ENCODE assay signal across 1 cellular context in the genomic region with DNA sequence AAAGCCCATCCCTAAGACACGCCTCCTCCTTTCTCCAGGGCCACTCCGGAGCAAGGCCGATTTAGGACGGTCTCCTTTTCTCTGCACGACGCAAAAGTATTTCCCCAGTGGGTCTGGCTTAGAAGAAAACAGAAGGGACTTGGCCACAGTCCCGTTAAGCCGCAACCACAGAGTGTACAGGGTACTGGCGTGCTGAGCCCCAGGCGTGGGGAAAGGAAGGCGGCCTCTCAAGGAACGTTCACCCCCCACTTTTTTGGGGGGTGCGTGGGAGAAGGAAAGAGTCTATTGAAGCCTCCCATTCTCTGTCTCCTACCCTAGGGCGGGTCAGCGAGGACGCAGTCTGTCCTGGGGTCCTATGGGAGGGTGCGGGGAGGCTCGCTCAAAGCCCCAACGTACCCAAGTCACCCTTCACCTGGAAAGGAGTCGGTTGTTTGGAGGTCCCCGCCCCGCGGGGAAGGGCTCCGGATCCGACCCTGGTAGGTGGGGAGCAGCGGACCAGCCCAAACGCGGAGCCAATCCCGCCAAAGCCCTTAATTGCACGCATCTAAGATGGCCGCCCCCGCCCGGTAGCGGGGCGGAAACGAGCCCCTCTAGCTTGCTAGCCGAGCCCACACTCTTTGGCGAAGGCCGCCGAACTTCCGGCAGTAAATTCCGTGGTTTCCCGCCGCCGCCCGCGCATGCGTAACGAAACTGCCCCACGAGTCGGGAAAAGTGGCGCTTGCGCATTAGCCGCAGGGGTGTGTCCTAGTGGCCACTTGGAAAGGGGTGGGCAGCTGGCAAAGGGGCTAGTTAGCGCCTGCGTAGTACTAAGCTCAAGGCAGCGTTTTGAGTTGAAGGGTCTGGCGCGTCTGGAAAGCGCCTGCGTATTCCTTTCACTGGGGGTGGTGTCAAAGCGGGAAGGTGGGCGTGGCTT.
TF ChIP-seq lines count a peak whose summit lies in the region.

A gene with protein sequence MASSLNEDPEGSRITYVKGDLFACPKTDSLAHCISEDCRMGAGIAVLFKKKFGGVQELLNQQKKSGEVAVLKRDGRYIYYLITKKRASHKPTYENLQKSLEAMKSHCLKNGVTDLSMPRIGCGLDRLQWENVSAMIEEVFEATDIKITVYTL (minus strand): TSS at position 434 of the 913 bp plus-strand sequence. CDS start 722 bp downstream, outside the sequence.

TF ChIP-seq in HEK293, 187 proteins besides CTCF, POLR2A, EP300 and RAD21 (continued from another document):
- TF ChIP-seq, protein P1, sequence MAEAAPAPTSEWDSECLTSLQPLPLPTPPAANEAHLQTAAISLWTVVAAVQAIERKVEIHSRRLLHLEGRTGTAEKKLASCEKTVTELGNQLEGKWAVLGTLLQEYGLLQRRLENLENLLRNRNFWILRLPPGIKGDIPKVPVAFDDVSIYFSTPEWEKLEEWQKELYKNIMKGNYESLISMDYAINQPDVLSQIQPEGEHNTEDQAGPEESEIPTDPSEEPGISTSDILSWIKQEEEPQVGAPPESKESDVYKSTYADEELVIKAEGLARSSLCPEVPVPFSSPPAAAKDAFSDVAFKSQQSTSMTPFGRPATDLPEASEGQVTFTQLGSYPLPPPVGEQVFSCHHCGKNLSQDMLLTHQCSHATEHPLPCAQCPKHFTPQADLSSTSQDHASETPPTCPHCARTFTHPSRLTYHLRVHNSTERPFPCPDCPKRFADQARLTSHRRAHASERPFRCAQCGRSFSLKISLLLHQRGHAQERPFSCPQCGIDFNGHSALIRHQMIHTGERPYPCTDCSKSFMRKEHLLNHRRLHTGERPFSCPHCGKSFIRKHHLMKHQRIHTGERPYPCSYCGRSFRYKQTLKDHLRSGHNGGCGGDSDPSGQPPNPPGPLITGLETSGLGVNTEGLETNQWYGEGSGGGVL (tag by site-specific recombination; IDR thresholded peaks at IDR 0.05) = peak; percentile 22; the same call in 1 of the 2 replicates
- no peak for TF ChIP-seq ZNF146 (tag by site-specific recombination; IDR thresholded peaks at IDR 0.05)
- no peak for TF ChIP-seq ZNF202 (tag by site-specific recombination; IDR thresholded peaks at IDR 0.05; ENCODE audit: borderline replicate concordance)
- peak; percentile 71 for TF ChIP-seq ZNF341 (tag by site-specific recombination; IDR thresholded peaks at IDR 0.05; ENCODE audit: low read depth)
- TF ChIP-seq ZFP37 (tag by site-specific recombination; IDR thresholded peaks at IDR 0.05) = peak; percentile 80
- TF ChIP-seq, protein P2, sequence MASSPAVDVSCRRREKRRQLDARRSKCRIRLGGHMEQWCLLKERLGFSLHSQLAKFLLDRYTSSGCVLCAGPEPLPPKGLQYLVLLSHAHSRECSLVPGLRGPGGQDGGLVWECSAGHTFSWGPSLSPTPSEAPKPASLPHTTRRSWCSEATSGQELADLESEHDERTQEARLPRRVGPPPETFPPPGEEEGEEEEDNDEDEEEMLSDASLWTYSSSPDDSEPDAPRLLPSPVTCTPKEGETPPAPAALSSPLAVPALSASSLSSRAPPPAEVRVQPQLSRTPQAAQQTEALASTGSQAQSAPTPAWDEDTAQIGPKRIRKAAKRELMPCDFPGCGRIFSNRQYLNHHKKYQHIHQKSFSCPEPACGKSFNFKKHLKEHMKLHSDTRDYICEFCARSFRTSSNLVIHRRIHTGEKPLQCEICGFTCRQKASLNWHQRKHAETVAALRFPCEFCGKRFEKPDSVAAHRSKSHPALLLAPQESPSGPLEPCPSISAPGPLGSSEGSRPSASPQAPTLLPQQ (tag by site-specific recombination; IDR thresholded peaks at IDR 0.05) = no peak
- TF ChIP-seq ZFP69B (tag by site-specific recombination; IDR thresholded peaks at IDR 0.05) = peak; percentile 25; the same call in 1 of the 2 replicates
- no peak for TF ChIP-seq ZNF48 (tag by site-specific recombination; IDR thresholded peaks at IDR 0.05)
- TF ChIP-seq, protein P3, sequence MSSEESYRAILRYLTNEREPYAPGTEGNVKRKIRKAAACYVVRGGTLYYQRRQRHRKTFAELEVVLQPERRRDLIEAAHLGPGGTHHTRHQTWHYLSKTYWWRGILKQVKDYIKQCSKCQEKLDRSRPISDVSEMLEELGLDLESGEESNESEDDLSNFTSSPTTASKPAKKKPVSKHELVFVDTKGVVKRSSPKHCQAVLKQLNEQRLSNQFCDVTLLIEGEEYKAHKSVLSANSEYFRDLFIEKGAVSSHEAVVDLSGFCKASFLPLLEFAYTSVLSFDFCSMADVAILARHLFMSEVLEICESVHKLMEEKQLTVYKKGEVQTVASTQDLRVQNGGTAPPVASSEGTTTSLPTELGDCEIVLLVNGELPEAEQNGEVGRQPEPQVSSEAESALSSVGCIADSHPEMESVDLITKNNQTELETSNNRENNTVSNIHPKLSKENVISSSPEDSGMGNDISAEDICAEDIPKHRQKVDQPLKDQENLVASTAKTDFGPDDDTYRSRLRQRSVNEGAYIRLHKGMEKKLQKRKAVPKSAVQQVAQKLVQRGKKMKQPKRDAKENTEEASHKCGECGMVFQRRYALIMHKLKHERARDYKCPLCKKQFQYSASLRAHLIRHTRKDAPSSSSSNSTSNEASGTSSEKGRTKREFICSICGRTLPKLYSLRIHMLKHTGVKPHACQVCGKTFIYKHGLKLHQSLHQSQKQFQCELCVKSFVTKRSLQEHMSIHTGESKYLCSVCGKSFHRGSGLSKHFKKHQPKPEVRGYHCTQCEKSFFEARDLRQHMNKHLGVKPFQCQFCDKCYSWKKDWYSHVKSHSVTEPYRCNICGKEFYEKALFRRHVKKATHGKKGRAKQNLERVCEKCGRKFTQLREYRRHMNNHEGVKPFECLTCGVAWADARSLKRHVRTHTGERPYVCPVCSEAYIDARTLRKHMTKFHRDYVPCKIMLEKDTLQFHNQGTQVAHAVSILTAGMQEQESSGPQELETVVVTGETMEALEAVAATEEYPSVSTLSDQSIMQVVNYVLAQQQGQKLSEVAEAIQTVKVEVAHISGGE (tag by site-specific recombination; conservative IDR thresholded peaks at IDR 0.05; ENCODE audit: low read depth) = peak; percentile 92
- TF ChIP-seq, protein P4, sequence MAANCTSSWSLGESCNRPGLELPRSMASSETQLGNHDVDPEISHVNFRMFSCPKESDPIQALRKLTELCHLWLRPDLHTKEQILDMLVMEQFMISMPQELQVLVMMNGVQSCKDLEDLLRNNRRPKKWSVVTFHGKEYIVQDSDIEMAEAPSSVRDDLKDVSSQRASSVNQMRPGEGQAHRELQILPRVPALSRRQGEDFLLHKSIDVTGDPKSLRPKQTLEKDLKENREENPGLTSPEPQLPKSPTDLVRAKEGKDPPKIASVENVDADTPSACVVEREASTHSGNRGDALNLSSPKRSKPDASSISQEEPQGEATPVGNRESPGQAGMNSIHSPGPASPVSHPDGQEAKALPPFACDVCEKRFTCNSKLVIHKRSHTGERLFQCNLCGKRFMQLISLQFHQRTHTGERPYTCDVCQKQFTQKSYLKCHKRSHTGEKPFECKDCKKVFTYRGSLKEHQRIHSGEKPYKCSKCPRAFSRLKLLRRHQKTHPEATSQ (tag by site-specific recombination; IDR thresholded peaks at IDR 0.05) = 0 out of 2 replicates have a peak, but pooled peaks have one; percentile 17
- TF ChIP-seq, protein P5, sequence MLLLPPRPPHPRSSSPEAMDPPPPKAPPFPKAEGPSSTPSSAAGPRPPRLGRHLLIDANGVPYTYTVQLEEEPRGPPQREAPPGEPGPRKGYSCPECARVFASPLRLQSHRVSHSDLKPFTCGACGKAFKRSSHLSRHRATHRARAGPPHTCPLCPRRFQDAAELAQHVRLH (tag by site-specific recombination; IDR thresholded peaks at IDR 0.05) = 0 out of 2 replicates have a peak, but pooled peaks have one; percentile 4
- peak; percentile 92 for TF ChIP-seq SP3 (tag by site-specific recombination; IDR thresholded peaks at IDR 0.05)
- TF ChIP-seq ZNF391 (tag by site-specific recombination; IDR thresholded peaks at IDR 0.05; ENCODE audit: borderline replicate concordance, low read depth) = peak; percentile 67; the same call in 1 of the 2 replicates
- peak; percentile 22; the same call in 1 of the 2 replicates for TF ChIP-seq KLF1 (tag by site-specific recombination; IDR thresholded peaks at IDR 0.05)
- TF ChIP-seq, protein P6, sequence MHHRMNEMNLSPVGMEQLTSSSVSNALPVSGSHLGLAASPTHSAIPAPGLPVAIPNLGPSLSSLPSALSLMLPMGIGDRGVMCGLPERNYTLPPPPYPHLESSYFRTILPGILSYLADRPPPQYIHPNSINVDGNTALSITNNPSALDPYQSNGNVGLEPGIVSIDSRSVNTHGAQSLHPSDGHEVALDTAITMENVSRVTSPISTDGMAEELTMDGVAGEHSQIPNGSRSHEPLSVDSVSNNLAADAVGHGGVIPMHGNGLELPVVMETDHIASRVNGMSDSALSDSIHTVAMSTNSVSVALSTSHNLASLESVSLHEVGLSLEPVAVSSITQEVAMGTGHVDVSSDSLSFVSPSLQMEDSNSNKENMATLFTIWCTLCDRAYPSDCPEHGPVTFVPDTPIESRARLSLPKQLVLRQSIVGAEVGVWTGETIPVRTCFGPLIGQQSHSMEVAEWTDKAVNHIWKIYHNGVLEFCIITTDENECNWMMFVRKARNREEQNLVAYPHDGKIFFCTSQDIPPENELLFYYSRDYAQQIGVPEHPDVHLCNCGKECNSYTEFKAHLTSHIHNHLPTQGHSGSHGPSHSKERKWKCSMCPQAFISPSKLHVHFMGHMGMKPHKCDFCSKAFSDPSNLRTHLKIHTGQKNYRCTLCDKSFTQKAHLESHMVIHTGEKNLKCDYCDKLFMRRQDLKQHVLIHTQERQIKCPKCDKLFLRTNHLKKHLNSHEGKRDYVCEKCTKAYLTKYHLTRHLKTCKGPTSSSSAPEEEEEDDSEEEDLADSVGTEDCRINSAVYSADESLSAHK (tag by site-specific recombination; IDR thresholded peaks at IDR 0.05) = peak; percentile 22; the same call in 1 of the 2 replicates
- TF ChIP-seq ZNF169 (tag by site-specific recombination; IDR thresholded peaks at IDR 0.05) = no peak
- TF ChIP-seq YY2 (tag by site-specific recombination; IDR thresholded peaks at IDR 0.05) = peak; percentile 86; the same call in 1 of the 2 replicates
- no peak; the same call in 1 of the 2 replicates for TF ChIP-seq ZNF654 (tag by site-specific recombination; IDR thresholded peaks at IDR 0.05; ENCODE audit: low read depth)
- TF ChIP-seq KLF10 (tag by site-specific recombination; IDR thresholded peaks at IDR 0.05) = peak; percentile 99
- no peak for TF ChIP-seq ZNF311 (tag by site-specific recombination; IDR thresholded peaks at IDR 0.05; ENCODE audit: borderline replicate concordance)
- TF ChIP-seq ZNF366 (tag by site-specific recombination; conservative IDR thresholded peaks at IDR 0.05) = peak; percentile 48; the same call in 1 of the 2 replicates
- TF ChIP-seq ZNF785 (tag by site-specific recombination; IDR thresholded peaks at IDR 0.05) = no peak
- TF ChIP-seq HOXD13 (CRISPR knock-in tag; IDR thresholded peaks at IDR 0.05; ENCODE audit: borderline replicate concordance) = peak; percentile 59; the same call in 1 of the 2 replicates
- TF ChIP-seq EGR2 (tag by site-specific recombination; IDR thresholded peaks at IDR 0.05; ENCODE audit: low read depth) = no peak
- peak; percentile 84; the same call in 1 of the 2 replicates for TF ChIP-seq ZNF324 (tag by site-specific recombination; IDR thresholded peaks at IDR 0.05)
- TF ChIP-seq, protein P7, sequence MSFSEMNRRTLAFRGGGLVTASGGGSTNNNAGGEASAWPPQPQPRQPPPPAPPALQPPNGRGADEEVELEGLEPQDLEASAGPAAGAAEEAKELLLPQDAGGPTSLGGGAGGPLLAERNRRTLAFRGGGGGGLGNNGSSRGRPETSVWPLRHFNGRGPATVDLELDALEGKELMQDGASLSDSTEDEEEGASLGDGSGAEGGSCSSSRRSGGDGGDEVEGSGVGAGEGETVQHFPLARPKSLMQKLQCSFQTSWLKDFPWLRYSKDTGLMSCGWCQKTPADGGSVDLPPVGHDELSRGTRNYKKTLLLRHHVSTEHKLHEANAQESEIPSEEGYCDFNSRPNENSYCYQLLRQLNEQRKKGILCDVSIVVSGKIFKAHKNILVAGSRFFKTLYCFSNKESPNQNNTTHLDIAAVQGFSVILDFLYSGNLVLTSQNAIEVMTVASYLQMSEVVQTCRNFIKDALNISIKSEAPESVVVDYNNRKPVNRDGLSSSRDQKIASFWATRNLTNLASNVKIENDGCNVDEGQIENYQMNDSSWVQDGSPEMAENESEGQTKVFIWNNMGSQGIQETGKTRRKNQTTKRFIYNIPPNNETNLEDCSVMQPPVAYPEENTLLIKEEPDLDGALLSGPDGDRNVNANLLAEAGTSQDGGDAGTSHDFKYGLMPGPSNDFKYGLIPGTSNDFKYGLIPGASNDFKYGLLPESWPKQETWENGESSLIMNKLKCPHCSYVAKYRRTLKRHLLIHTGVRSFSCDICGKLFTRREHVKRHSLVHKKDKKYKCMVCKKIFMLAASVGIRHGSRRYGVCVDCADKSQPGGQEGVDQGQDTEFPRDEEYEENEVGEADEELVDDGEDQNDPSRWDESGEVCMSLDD (tag by site-specific recombination; IDR thresholded peaks at IDR 0.05) = peak; percentile 99
- TF ChIP-seq, protein P8, sequence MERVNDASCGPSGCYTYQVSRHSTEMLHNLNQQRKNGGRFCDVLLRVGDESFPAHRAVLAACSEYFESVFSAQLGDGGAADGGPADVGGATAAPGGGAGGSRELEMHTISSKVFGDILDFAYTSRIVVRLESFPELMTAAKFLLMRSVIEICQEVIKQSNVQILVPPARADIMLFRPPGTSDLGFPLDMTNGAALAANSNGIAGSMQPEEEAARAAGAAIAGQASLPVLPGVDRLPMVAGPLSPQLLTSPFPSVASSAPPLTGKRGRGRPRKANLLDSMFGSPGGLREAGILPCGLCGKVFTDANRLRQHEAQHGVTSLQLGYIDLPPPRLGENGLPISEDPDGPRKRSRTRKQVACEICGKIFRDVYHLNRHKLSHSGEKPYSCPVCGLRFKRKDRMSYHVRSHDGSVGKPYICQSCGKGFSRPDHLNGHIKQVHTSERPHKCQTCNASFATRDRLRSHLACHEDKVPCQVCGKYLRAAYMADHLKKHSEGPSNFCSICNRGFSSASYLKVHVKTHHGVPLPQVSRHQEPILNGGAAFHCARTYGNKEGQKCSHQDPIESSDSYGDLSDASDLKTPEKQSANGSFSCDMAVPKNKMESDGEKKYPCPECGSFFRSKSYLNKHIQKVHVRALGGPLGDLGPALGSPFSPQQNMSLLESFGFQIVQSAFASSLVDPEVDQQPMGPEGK (tag by site-specific recombination; IDR thresholded peaks at IDR 0.05) = peak; percentile 92
- no peak for TF ChIP-seq ZNF658 (tag by site-specific recombination; IDR thresholded peaks at IDR 0.05)
- peak; percentile 55; the same call in 1 of the 2 replicates for TF ChIP-seq MZF1 (tag by site-specific recombination; IDR thresholded peaks at IDR 0.05; ENCODE audit: borderline replicate concordance)
- no peak for TF ChIP-seq ZNF174 (tag by site-specific recombination; IDR thresholded peaks at IDR 0.05)
- no peak; the same call in 1 of the 2 replicates for TF ChIP-seq ZIC2 (tag by site-specific recombination; IDR thresholded peaks at IDR 0.05)
- TF ChIP-seq ZNF274 (IDR thresholded peaks at IDR 0.05; ENCODE audit: low read length) = no peak
- TF ChIP-seq ZNF274 (tag by site-specific recombination; IDR thresholded peaks at IDR 0.05; ENCODE audit: borderline replicate concordance) = no peak
